In genomic region chr2:162297925-162298552, GRCh38 we compare ENCODE assay signal across 8 cellular contexts. TPM values are rescaled to one million over a fixed set of nuclear protein-coding genes. Genes with fewer than 3 reads are reported as not detected.
DNase-seq lines count a peak whose midpoint lies in the region; ATAC-seq and TF ChIP-seq lines count a peak whose summit lies in the region.

No MANE protein-coding gene starts in this region.

- peak; percentile 89 for DNase-seq in Ammon's horn (ENCODE audit: low spot score)
- DNase-seq in GM13977 (ENCODE audit: low spot score): no peak
- DNase-seq in NCI-H226: peak; percentile 48
- DNase-seq in activated CD4-positive, alpha-beta T cell treated with anti-CD3 and anti-CD28 coated beads for 48 hours: peak; percentile 67
- DNase-seq in fibroblast of peridontal ligament (ENCODE audit: extremely low read depth): peak; percentile 92
- DNase-seq in osteocyte (ENCODE audit: extremely low spot score, unreplicated experiment): no peak
- DNase-seq in epidermal melanocyte (ENCODE audit: insufficient read length, low spot score): no peak

- no peaks in the 10 kb centered on the region for H3K9me3 Mint-ChIP-seq in osteocyte (ENCODE audit: unreplicated experiment)

- no peak overlapping the region for H3K4me3 Mint-ChIP-seq in osteocyte (ENCODE audit: unreplicated experiment)

- no peak overlapping the region for H3K27ac Mint-ChIP-seq in osteocyte (ENCODE audit: unreplicated experiment)

- no peaks in the 10 kb centered on the region for H3K27me3 Mint-ChIP-seq in osteocyte (ENCODE audit: unreplicated experiment)

- no peaks in the 10 kb centered on the region for H3K4me1 Mint-ChIP-seq in osteocyte (ENCODE audit: unreplicated experiment)

- TF ChIP-seq CTCF in GM13977 (IDR thresholded peaks at IDR 0.05; ENCODE audit: extremely low read depth, insufficient read depth, missing control alignments) (peak; percentile 61), osteocyte (IDR thresholded peaks at IDR 0.05) (peak; percentile 84)

- H3K36me3 Mint-ChIP-seq in osteocyte (ENCODE audit: unreplicated experiment): no peaks in the 10 kb centered on the region

- in situ Hi-C loops in GM13977 (cut with MboI; ENCODE audit: low pct_unique_long_range_greater_than_20kb, low sequenced_read_pairs, unreplicated experiment): loop anchor here (5.0 kb wide), 1 partner anchor 71 kb away; no protein-coding TSS in a partner anchor

- ATAC-seq in HG03095 (IDR thresholded peaks at IDR 0.05; ENCODE audit: unreplicated experiment): peak; percentile 57

RNA-seq across cellular contexts. Expression of gene IFIH1, which starts 20.4 kb away (rescaled TPM):
- total RNA-seq in osteocyte: 5.4 and 6.4 TPM in 2 replicates

RNA-seq across cellular contexts. Expression of gene GCA, which starts 45.9 kb away (rescaled TPM):
- 3.9 and 4.0 TPM in 2 replicates for total RNA-seq in osteocyte

RNA-seq across cellular contexts. Expression of gene FAP, which starts 54.8 kb away (rescaled TPM):
- 36.4 and 38.1 TPM in 2 replicates for total RNA-seq in osteocyte

Comparison
In these comparisons a context has a peak if more than half of its experiments do, and no peak if none do; other contexts are left out.
1. DNase-seq: peak in Ammon's horn (single experiment), NCI-H226 (single experiment), activated CD4-positive, alpha-beta T cell treated with anti-CD3 and anti-CD28 coated beads for 48 hours (single experiment) and fibroblast of peridontal ligament (single experiment); none in GM13977 (single experiment), osteocyte (single experiment) and epidermal melanocyte (single experiment).